1 cellular context compared by ENCODE assay signal in the genomic region with DNA sequence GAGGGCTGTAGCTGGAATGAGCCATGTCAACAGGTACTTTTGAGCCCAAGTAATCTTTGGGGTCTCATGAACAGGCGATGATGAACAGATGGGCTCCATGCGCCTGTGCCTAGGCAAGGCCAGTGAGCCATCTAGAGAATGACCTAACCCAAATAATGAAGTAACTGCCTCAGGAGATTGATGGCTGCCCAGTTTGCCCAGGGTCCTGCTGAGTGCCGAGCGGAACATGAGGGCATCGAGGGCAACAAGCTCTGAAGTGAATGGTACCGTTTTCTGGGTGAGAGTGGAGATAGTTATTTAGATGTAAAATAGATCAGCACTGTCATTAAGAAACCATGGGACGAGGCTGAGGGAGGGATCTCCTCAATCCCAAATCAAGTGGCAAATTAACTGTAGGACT.
TF ChIP-seq lines count a peak whose summit lies in the region.

No MANE protein-coding gene starts in this region.

TF ChIP-seq in GM23338, 12 proteins besides CTCF, POLR2A, EP300 and RAD21 (continued from another document):
- TF ChIP-seq, protein P1, sequence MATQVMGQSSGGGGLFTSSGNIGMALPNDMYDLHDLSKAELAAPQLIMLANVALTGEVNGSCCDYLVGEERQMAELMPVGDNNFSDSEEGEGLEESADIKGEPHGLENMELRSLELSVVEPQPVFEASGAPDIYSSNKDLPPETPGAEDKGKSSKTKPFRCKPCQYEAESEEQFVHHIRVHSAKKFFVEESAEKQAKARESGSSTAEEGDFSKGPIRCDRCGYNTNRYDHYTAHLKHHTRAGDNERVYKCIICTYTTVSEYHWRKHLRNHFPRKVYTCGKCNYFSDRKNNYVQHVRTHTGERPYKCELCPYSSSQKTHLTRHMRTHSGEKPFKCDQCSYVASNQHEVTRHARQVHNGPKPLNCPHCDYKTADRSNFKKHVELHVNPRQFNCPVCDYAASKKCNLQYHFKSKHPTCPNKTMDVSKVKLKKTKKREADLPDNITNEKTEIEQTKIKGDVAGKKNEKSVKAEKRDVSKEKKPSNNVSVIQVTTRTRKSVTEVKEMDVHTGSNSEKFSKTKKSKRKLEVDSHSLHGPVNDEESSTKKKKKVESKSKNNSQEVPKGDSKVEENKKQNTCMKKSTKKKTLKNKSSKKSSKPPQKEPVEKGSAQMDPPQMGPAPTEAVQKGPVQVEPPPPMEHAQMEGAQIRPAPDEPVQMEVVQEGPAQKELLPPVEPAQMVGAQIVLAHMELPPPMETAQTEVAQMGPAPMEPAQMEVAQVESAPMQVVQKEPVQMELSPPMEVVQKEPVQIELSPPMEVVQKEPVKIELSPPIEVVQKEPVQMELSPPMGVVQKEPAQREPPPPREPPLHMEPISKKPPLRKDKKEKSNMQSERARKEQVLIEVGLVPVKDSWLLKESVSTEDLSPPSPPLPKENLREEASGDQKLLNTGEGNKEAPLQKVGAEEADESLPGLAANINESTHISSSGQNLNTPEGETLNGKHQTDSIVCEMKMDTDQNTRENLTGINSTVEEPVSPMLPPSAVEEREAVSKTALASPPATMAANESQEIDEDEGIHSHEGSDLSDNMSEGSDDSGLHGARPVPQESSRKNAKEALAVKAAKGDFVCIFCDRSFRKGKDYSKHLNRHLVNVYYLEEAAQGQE (IDR thresholded peaks at IDR 0.05; ENCODE audit: unreplicated experiment): no peak
- TF ChIP-seq ZNF331 (CRISPR knock-in tag; IDR thresholded peaks at IDR 0.05; ENCODE audit: low read depth) (no peak), CREB1 (CRISPR knock-in tag; IDR thresholded peaks at IDR 0.05; ENCODE audit: low read depth) (no peak), JUNB (IDR thresholded peaks at IDR 0.05; ENCODE audit: unreplicated experiment) (no peak), EZH2phosphoT487 (IDR thresholded peaks at IDR 0.05; ENCODE audit: unreplicated experiment) (no peak), EZH2 (IDR thresholded peaks at IDR 0.05; ENCODE audit: low read depth, unreplicated experiment) (no peak)
- TF ChIP-seq, protein P2, sequence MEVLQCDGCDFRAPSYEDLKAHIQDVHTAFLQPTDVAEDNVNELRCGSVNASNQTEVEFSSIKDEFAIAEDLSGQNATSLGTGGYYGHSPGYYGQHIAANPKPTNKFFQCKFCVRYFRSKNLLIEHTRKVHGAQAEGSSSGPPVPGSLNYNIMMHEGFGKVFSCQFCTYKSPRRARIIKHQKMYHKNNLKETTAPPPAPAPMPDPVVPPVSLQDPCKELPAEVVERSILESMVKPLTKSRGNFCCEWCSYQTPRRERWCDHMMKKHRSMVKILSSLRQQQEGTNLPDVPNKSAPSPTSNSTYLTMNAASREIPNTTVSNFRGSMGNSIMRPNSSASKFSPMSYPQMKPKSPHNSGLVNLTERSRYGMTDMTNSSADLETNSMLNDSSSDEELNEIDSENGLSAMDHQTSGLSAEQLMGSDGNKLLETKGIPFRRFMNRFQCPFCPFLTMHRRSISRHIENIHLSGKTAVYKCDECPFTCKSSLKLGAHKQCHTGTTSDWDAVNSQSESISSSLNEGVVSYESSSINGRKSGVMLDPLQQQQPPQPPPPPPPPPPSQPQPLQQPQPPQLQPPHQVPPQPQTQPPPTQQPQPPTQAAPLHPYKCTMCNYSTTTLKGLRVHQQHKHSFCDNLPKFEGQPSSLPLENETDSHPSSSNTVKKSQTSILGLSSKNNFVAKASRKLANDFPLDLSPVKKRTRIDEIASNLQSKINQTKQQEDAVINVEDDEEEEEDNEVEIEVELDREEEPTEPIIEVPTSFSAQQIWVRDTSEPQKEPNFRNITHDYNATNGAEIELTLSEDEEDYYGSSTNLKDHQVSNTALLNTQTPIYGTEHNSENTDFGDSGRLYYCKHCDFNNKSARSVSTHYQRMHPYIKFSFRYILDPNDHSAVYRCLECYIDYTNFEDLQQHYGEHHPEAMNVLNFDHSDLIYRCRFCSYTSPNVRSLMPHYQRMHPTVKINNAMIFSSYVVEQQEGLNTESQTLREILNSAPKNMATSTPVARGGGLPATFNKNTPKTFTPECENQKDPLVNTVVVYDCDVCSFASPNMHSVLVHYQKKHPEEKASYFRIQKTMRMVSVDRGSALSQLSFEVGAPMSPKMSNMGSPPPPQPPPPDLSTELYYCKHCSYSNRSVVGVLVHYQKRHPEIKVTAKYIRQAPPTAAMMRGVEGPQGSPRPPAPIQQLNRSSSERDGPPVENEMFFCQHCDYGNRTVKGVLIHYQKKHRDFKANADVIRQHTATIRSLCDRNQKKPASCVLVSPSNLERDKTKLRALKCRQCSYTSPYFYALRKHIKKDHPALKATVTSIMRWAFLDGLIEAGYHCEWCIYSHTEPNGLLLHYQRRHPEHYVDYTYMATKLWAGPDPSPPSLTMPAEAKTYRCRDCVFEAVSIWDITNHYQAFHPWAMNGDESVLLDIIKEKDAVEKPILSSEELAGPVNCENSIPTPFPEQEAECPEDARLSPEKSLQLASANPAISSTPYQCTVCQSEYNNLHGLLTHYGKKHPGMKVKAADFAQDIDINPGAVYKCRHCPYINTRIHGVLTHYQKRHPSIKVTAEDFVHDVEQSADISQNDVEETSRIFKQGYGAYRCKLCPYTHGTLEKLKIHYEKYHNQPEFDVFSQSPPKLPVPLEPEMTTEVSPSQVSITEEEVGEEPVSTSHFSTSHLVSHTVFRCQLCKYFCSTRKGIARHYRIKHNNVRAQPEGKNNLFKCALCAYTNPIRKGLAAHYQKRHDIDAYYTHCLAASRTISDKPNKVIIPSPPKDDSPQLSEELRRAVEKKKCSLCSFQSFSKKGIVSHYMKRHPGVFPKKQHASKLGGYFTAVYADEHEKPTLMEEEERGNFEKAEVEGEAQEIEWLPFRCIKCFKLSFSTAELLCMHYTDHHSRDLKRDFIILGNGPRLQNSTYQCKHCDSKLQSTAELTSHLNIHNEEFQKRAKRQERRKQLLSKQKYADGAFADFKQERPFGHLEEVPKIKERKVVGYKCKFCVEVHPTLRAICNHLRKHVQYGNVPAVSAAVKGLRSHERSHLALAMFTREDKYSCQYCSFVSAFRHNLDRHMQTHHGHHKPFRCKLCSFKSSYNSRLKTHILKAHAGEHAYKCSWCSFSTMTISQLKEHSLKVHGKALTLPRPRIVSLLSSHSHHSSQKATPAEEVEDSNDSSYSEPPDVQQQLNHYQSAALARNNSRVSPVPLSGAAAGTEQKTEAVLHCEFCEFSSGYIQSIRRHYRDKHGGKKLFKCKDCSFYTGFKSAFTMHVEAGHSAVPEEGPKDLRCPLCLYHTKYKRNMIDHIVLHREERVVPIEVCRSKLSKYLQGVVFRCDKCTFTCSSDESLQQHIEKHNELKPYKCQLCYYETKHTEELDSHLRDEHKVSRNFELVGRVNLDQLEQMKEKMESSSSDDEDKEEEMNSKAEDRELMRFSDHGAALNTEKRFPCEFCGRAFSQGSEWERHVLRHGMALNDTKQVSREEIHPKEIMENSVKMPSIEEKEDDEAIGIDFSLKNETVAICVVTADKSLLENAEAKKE (CRISPR knock-in tag; IDR thresholded peaks at IDR 0.05): no peak
TF ChIP-seq in GM23338: peak in this region for 0.
